Comparison of ENCODE assay signal across 26 cellular contexts in genomic region chr3:164326714-164327113, GRCh38.
"Had no signal": no experiment of that assay in that cellular context is flagged by ENCODE, and none has a peak within 500 bp of the region (broad histone marks: within the 10 kb centered on the region; RNA-seq: fewer than 3 reads in every experiment).

No MANE protein-coding gene starts in this region.

- H3K9me3 ChIP-seq: colonic mucosa, esophagus squamous epithelium, lower lobe of right lung, right atrium auricular region, suprapubic skin, vagina had no signal

- H3K79me2 ChIP-seq: parathyroid adenoma had no signal

- DNase-seq: colonic mucosa; effector CD8-positive, alpha-beta T cell; esophagus squamous epithelium; foreskin melanocyte; glutamatergic neuron; heart right ventricle; hippocampal formation; immature natural killer cell; islet precursor cell; kidney glomerular epithelial cell; left colon; left ventricle myocardium inferior; lower lobe of right lung; natural killer cell; stimulated activated CD4-positive, alpha-beta T cell treated with anti-CD3 and anti-CD28 coated beads, Interleukin-12 subunit alpha, Interleukin-12 subunit beta, amount 100 ng/mL, for 4 hours; stimulated activated CD4-positive, alpha-beta T cell treated with anti-CD3 and anti-CD28 coated beads, Interleukin-1b, Interleukin-23, amount 100 ng/mL, for 48 hours; stimulated activated CD4-positive, alpha-beta T cell treated with anti-CD3 and anti-CD28 coated beads, Interleukin-4, amount 100 ng/mL, for 1 hour; stimulated activated CD8-positive, alpha-beta memory T cell treated with anti-CD3 and anti-CD28 coated beads, Interleukin-4, amount 100 ng/mL, for 48 hours; stimulated activated naive CD4-positive, alpha-beta T cell; stimulated activated naive CD8-positive, alpha-beta T cell treated with anti-CD3 and anti-CD28 coated beads, Interleukin-15, amount 100 ng/mL, for 72 hours; trophoblast cell had no signal

- H3K4me1 ChIP-seq: colonic mucosa, esophagus squamous epithelium, heart right ventricle, left ventricle myocardium inferior, lower lobe of right lung, parathyroid adenoma, right atrium auricular region, suprapubic skin, vagina had no signal

- H3K4me2 ChIP-seq: smooth muscle cell had no signal

- H3K36me3 ChIP-seq: colonic mucosa, esophagus squamous epithelium, heart right ventricle, left ventricle myocardium inferior, lower lobe of right lung, right atrium auricular region, suprapubic skin, vagina had no signal

- H3K27me3 ChIP-seq: colonic mucosa, esophagus squamous epithelium, heart right ventricle, right atrium auricular region, suprapubic skin, vagina had no signal

- H3K27ac ChIP-seq: colonic mucosa, esophagus squamous epithelium, heart right ventricle, left ventricle myocardium inferior, lower lobe of right lung, parathyroid adenoma, right atrium auricular region, suprapubic skin, vagina had no signal

- H3K4me3 ChIP-seq: colonic mucosa, esophagus squamous epithelium, heart right ventricle, left ventricle myocardium inferior, lower lobe of right lung, right atrium auricular region, smooth muscle cell, suprapubic skin, vagina had no signal

- H3K9ac ChIP-seq: parathyroid adenoma had no signal
